In genomic region chr16:81745704-81746558, GRCh38 we compare ENCODE assay signal across 8 cellular contexts. TPM values are rescaled to one million over a fixed set of nuclear protein-coding genes. Genes with fewer than 3 reads are reported as not detected.
DNase-seq lines count a peak whose midpoint lies in the region; ATAC-seq and TF ChIP-seq lines count a peak whose summit lies in the region.

No MANE protein-coding gene starts in this region.

- H3K4me1 Mint-ChIP-seq in activated naive CD4-positive, alpha-beta T cell treated with anti-CD3 and anti-CD28 coated beads, Interleukin-2, amount 50 U/mL, for 24 hours = peaks cover 10% of the 10 kb centered on the region

- H3K27me3 ChIP-seq in cardiac muscle cell (no peaks in the 10 kb centered on the region), transverse colon (no peaks in the 10 kb centered on the region)

- no peaks in the 10 kb centered on the region for H3K9me3 Mint-ChIP-seq in activated naive CD4-positive, alpha-beta T cell treated with anti-CD3 and anti-CD28 coated beads, Interleukin-2, amount 50 U/mL, for 24 hours

- no peak for TF ChIP-seq POLR2A in transverse colon (IDR thresholded peaks at IDR 0.05)

- H3K36me3 ChIP-seq in cardiac muscle cell (no peaks in the 10 kb centered on the region), transverse colon (no peaks in the 10 kb centered on the region)

- TF ChIP-seq CTCF in AG10803 (conservative IDR thresholded peaks at IDR 0.05; ENCODE audit: low read length) (no peak), cardiac muscle cell (IDR thresholded peaks at IDR 0.05; ENCODE audit: low read depth, low read length) (no peak), transverse colon (IDR thresholded peaks at IDR 0.05) (no peak)

- H3K27ac Mint-ChIP-seq in activated naive CD4-positive, alpha-beta T cell treated with anti-CD3 and anti-CD28 coated beads, Interleukin-2, amount 50 U/mL, for 24 hours = peak overlapping the region; percentile 89

- 28 to 77% methylated on average over 3 to 28 of the region's 33 CpGs for whole genome bisulfite sequencing in transverse colon (ENCODE audit: low coverage in 1 of 2), 2 donors

- H3K27ac ChIP-seq in cardiac muscle cell (no peak overlapping the region), transverse colon (peak overlapping the region in 2 of 4 donors; percentile 31 to 39)

- no peaks in the 10 kb centered on the region for H3K27me3 Mint-ChIP-seq in activated naive CD4-positive, alpha-beta T cell treated with anti-CD3 and anti-CD28 coated beads, Interleukin-2, amount 50 U/mL, for 24 hours

- TF ChIP-seq EP300 in transverse colon (IDR thresholded peaks at IDR 0.05; ENCODE audit: low read depth) = no peak

- intact Hi-C loops in transverse colon (cut with DNase I; ENCODE audit: low total_unique reads) = no loop called here

- H3K36me3 Mint-ChIP-seq in activated naive CD4-positive, alpha-beta T cell treated with anti-CD3 and anti-CD28 coated beads, Interleukin-2, amount 50 U/mL, for 24 hours = no peaks in the 10 kb centered on the region

- ATAC-seq in GM19025 (IDR thresholded peaks at IDR 0.05; ENCODE audit: low read depth, unreplicated experiment) = peak; percentile 72
- peak; percentile 76 for ATAC-seq in HG03439 (IDR thresholded peaks at IDR 0.05; ENCODE audit: unreplicated experiment)

- DNase-seq in AG10803 (ENCODE audit: low read depth) (peak; percentile 34), SK-N-DZ (ENCODE audit: low spot score) (peak; percentile 73), cardiac muscle cell (ENCODE audit: low read depth in 1 of 2, low spot score in 1 of 2) (peak; percentile 63 to 72), pons (ENCODE audit: low spot score) (peak; percentile 38), transverse colon (peak; percentile 75)

- in situ Hi-C loops in transverse colon (cut with MboI; ENCODE audit: low pct_ligation_motif_present in 1 of 4, low pct_unique_long_range_greater_than_20kb in 1 of 4, low sequenced_read_pairs in 3 of 4) = loop anchor here in 3 of 4 donors (25.0 kb wide), 4 partner anchors 384 to 1209 kb away; partner anchors contain the start of genes ATMIN (in 3 of the 3) and DYNLRB2 (in 1 of the 3)

- H3K4me1 ChIP-seq in cardiac muscle cell (ENCODE audit: low read depth) (no peaks in the 10 kb centered on the region), transverse colon (peaks cover 0 to 9% (median 0%) of the 10 kb centered on the region in 4 donors)

- H3K4me3 ChIP-seq in AG10803 (ENCODE audit: low read length) (peak overlapping the region; percentile 52), cardiac muscle cell (peak overlapping the region; percentile 19), transverse colon (peak overlapping the region in 3 of 4 donors; percentile 3 to 45 (median 26))

- H3K4me3 Mint-ChIP-seq in activated naive CD4-positive, alpha-beta T cell treated with anti-CD3 and anti-CD28 coated beads, Interleukin-2, amount 50 U/mL, for 24 hours = peak overlapping the region; percentile 83

- H3K9me3 ChIP-seq in cardiac muscle cell (ENCODE audit: low read depth) (no peaks in the 10 kb centered on the region), transverse colon (no peaks in the 10 kb centered on the region)

RNA-seq across cellular contexts. Expression of gene PLCG2, which starts 33.2 kb away (rescaled TPM):
- 0.03 and 0.44 TPM in 2 replicates for polyA plus RNA-seq in SK-N-DZ (2014; cell fraction: cytosol; rRNA removed)
- 0.11 and 0.12 TPM in 2 replicates for polyA plus RNA-seq in SK-N-DZ (2014; cell fraction: nucleus; rRNA removed)
- 5.0 and 10.4 TPM in 2 replicates for total RNA-seq in cardiac muscle cell
- 3.5 and 6.7 TPM in 2 replicates for polyA plus RNA-seq in cardiac muscle cell
- 10 to 100 TPM in 3 of 4 donors, 1 to 10 TPM in 1; 9.0 to 65.9 (median 28.6) TPM for total RNA-seq in transverse colon
